19 cellular contexts compared by ENCODE assay signal in the genomic region with DNA sequence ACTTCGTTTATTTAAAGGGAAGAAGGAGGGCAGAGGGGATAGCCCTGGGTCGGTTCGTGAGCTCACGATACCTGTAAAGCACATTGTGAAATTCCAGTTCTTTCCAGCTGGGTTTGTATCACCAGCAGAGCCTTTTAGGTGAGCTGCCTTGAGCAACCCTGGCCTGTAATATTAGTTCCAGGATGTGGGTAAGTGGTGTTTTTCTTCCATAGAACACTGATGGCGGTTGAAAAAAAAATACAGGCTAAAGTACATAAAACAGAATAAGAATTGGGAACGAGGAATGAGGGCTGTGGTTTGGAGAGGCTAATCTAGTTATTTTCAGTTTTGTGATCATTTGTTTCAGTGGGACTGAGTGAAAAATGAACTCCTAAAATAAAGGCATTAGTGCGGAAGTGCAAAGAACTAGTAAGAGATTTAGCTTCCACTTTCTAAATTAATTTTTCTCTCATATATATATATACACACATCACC. TPM values are rescaled to one million over a fixed set of nuclear protein-coding genes. Genes with fewer than 3 reads are reported as not detected.
DNase-seq lines count a peak whose midpoint lies in the region; ATAC-seq, FAIRE-seq and TF ChIP-seq lines count a peak whose summit lies in the region.
"Had no signal": no experiment of that assay in that cellular context is flagged by ENCODE, and none has a peak within 500 bp of the region (broad histone marks: within the 10 kb centered on the region; RNA-seq: fewer than 3 reads in every experiment).

No MANE protein-coding gene starts in this region.

- H3K4me1 Mint-ChIP-seq in stimulated activated naive CD8-positive, alpha-beta T cell treated with anti-CD3 and anti-CD28 coated beads, Interleukin-15, Interleukin-2, amounts not matched to agents 100 ng/mL and 50 ng/mL, for 24 hours (ENCODE audit: low read depth) = peaks cover 81% of the 10 kb centered on the region
- peaks cover 90% of the 10 kb centered on the region for H3K4me1 Mint-ChIP-seq in activated naive CD8-positive, alpha-beta T cell (ENCODE audit: low read depth)

- H3K4me3 ChIP-seq in stomach (no peak overlapping the region), upper lobe of right lung (no peak overlapping the region)
- H3K4me3 ChIP-seq: prostate gland, SJSA1 had no signal

- H3K27ac ChIP-seq in stomach (no peak overlapping the region), upper lobe of right lung (no peak overlapping the region)
- H3K27ac ChIP-seq: prostate gland, SJSA1, VCaP had no signal

- peak overlapping the region; percentile 92 for H3K27ac Mint-ChIP-seq in stimulated activated naive CD8-positive, alpha-beta T cell treated with anti-CD3 and anti-CD28 coated beads, Interleukin-15, Interleukin-2, amounts not matched to agents 100 ng/mL and 50 ng/mL, for 24 hours
- peak overlapping the region; percentile 62 for H3K27ac Mint-ChIP-seq in activated naive CD8-positive, alpha-beta T cell

- no peak for TF ChIP-seq POLR2A in H54 (IDR thresholded peaks at IDR 0.05; ENCODE audit: low read depth, low read length)
- no peak for TF ChIP-seq POLR2A in stomach (IDR thresholded peaks at IDR 0.05)

- H3K9me3 ChIP-seq in stomach (no peaks in the 10 kb centered on the region), upper lobe of right lung (no peaks in the 10 kb centered on the region)
- H3K9me3 ChIP-seq: BE2C, prostate gland, SJSA1 had no signal

- no peak for ATAC-seq in stimulated activated naive CD8-positive, alpha-beta T cell treated with anti-CD3 and anti-CD28 coated beads, Interleukin-15, Interleukin-2, amounts not matched to agents 100 U/mL and 50 U/mL, for 24 hours
- ATAC-seq in upper lobe of right lung = no peak
- ATAC-seq in GM19324 (IDR thresholded peaks at IDR 0.05; ENCODE audit: low FRiP score, unreplicated experiment) = no peak

- H3K4me1 ChIP-seq in stomach = peaks cover 0 to under 1% (median 0%) of the 10 kb centered on the region in 4 donors
- H3K4me1 ChIP-seq in upper lobe of right lung = no peaks in the 10 kb centered on the region
- H3K4me1 ChIP-seq: BE2C, prostate gland had no signal

- H3K27me3 Mint-ChIP-seq in stimulated activated naive CD8-positive, alpha-beta T cell treated with anti-CD3 and anti-CD28 coated beads, Interleukin-15, Interleukin-2, amounts not matched to agents 100 ng/mL and 50 ng/mL, for 24 hours = no peaks in the 10 kb centered on the region
- H3K27me3 Mint-ChIP-seq in activated naive CD8-positive, alpha-beta T cell = no peaks in the 10 kb centered on the region

- DNase-seq in stimulated activated naive CD8-positive, alpha-beta T cell treated with anti-CD3 and anti-CD28 coated beads, Interleukin-15, Interleukin-2, amounts not matched to agents 100 U/mL and 50 U/mL, for 24 hours = no peak
- DNase-seq in islet precursor cell = peak; percentile 54
- no peak for DNase-seq in H54 (ENCODE audit: insufficient read length, low spot score)
- DNase-seq in stomach = no peak
- DNase-seq in upper lobe of right lung = no peak
- DNase-seq: BE2C; cortex of kidney; H7; mesendoderm; MM.1S; NCI-H2171; stimulated activated CD4-positive, alpha-beta T cell treated with anti-CD3 and anti-CD28 coated beads, Interleukin-1b, Interleukin-23, amount 100 ng/mL, for 48 hours had no signal

- no peak for TF ChIP-seq EP300 in stomach (IDR thresholded peaks at IDR 0.05)

- H3K36me3 Mint-ChIP-seq in stimulated activated naive CD8-positive, alpha-beta T cell treated with anti-CD3 and anti-CD28 coated beads, Interleukin-15, Interleukin-2, amounts not matched to agents 100 ng/mL and 50 ng/mL, for 24 hours (ENCODE audit: low read depth) = peaks cover 11% of the 10 kb centered on the region
- H3K36me3 Mint-ChIP-seq in activated naive CD8-positive, alpha-beta T cell = peaks cover 8% of the 10 kb centered on the region

- WGBS in stomach, 5 donors = 36 to 49% (median 38%) methylated on average over 7 of the region's 7 CpGs

- no peaks in the 10 kb centered on the region for H3K36me3 ChIP-seq in stomach
- no peaks in the 10 kb centered on the region for H3K36me3 ChIP-seq in upper lobe of right lung
- H3K36me3 ChIP-seq: BE2C, prostate gland, SJSA1 had no signal

- peak overlapping the region; percentile 9 for H3K4me3 Mint-ChIP-seq in stimulated activated naive CD8-positive, alpha-beta T cell treated with anti-CD3 and anti-CD28 coated beads, Interleukin-15, Interleukin-2, amounts not matched to agents 100 ng/mL and 50 ng/mL, for 24 hours
- peak overlapping the region; percentile 8 for H3K4me3 Mint-ChIP-seq in activated naive CD8-positive, alpha-beta T cell

- peaks cover 0 to 32% (median 0%) of the 10 kb centered on the region in 3 donors for H3K27me3 ChIP-seq in stomach
- H3K27me3 ChIP-seq in upper lobe of right lung = no peaks in the 10 kb centered on the region
- H3K27me3 ChIP-seq: BE2C, SJSA1 had no signal

- H3K9me3 Mint-ChIP-seq in stimulated activated naive CD8-positive, alpha-beta T cell treated with anti-CD3 and anti-CD28 coated beads, Interleukin-15, Interleukin-2, amounts not matched to agents 100 ng/mL and 50 ng/mL, for 24 hours = peaks cover 4% of the 10 kb centered on the region
- no peaks in the 10 kb centered on the region for H3K9me3 Mint-ChIP-seq in activated naive CD8-positive, alpha-beta T cell (ENCODE audit: low read depth)

- TF ChIP-seq CTCF in stomach (IDR thresholded peaks at IDR 0.05) (no peak), upper lobe of right lung (IDR thresholded peaks at IDR 0.05) (no peak)

- FAIRE-seq in H54 (lab: Jason Lieb, UNC) = no peak
- FAIRE-seq: GM18507 had no signal

- intact Hi-C loops in stomach (cut with DNase I; ENCODE audit: low total_unique reads) (no loop called here), upper lobe of right lung (cut with DNase I) (no loop called here)

RNA-seq across cellular contexts. Expression of gene HS3ST3B1, which starts 20.6 kb away (rescaled TPM):
- total RNA-seq in stomach = 1 to 10 TPM in 3 of 5 donors, not detected in 2; 1.7 to 3.6 (median 2.6) TPM
- polyA plus RNA-seq in stomach = 1 to 10 TPM in 2 of 3 donors, under 1 TPM in 1; 0.81 to 1.5 (median 1.2) TPM
- total RNA-seq in upper lobe of right lung = 2.7 TPM
